ENCODE assay signal across 8 cellular contexts in genomic region chr4:76781698-76782595, GRCh38.
DNase-seq lines count a peak whose midpoint lies in the region; ATAC-seq and TF ChIP-seq lines count a peak whose summit lies in the region.

No MANE protein-coding gene starts in this region.

- H3K4me3 ChIP-seq in foreskin fibroblast (ENCODE audit: low read depth in 1 of 2, low read length in 2 of 2): peak overlapping the region; percentile 3 to 29

- DNase-seq in AG09319 (ENCODE audit: extremely low read depth, low read depth) (peak; percentile 92), NCI-H510A treated with DMSO at 0.1 percent for 48 hours (lab: John Stamatoyannopoulos, UW) (peak; percentile 79), foreskin fibroblast (peak; percentile 97), NCI-H2227 (lab: John Stamatoyannopoulos, UW; ENCODE audit: unreplicated experiment) (no peak), NCI-H82 (lab: John Stamatoyannopoulos, UW) (no peak), NCI-H1105 treated with DMSO at 0.1 percent for 48 hours (lab: John Stamatoyannopoulos, UW) (no peak)

- TF ChIP-seq CTCF in AG09319 (IDR thresholded peaks at IDR 0.05; ENCODE audit: low read depth, low read length) (no peak), foreskin fibroblast (IDR thresholded peaks at IDR 0.05; ENCODE audit: low read depth, low read length) (no peak)

- ATAC-seq in GM21576 (IDR thresholded peaks at IDR 0.05; ENCODE audit: unreplicated experiment) (peak; percentile 41), HG02763 (IDR thresholded peaks at IDR 0.05; ENCODE audit: unreplicated experiment) (no peak)

Comparison
In these comparisons a context has a peak if more than half of its experiments do, and no peak if none do; other contexts are left out.
1. DNase-seq: peak in AG09319 (single experiment), NCI-H510A treated with DMSO at 0.1 percent for 48 hours (single experiment) and foreskin fibroblast (2 of 2); none in NCI-H2227 (single experiment), NCI-H82 (single experiment) and NCI-H1105 treated with DMSO at 0.1 percent for 48 hours (single experiment).